30 cellular contexts compared by ENCODE assay signal in genomic region chrX:78759081-78759480, GRCh38. TPM values are rescaled to one million over a fixed set of nuclear protein-coding genes. Genes with fewer than 3 reads are reported as not detected.
"Had no signal": no experiment of that assay in that cellular context is flagged by ENCODE, and none has a peak within 500 bp of the region (broad histone marks: within the 10 kb centered on the region; RNA-seq: fewer than 3 reads in every experiment).

No MANE protein-coding gene starts in this region.

- H3K4me3 Mint-ChIP-seq: effector memory CD8-positive, alpha-beta T cell; mesothelial cell of epicardium; naive B cell; natural killer cell treated with Interleukin-12 subunit alpha and Interleukin-12 subunit beta and Interleukin-15 and Interleukin-18, amount 100 ng/mL, for 72 hours; neural crest cell; stimulated activated naive CD8-positive, alpha-beta T cell treated with anti-CD3 and anti-CD28 coated beads, Interleukin-15, amount 100 ng/mL, for 72 hours had no signal

- H3K27me3 Mint-ChIP-seq: effector memory CD8-positive, alpha-beta T cell; naive B cell; progenitor cell of endocrine pancreas; stimulated activated naive CD8-positive, alpha-beta T cell treated with anti-CD3 and anti-CD28 coated beads, Interleukin-15, amount 100 ng/mL, for 72 hours had no signal

- H3K36me3 ChIP-seq: esophagus squamous epithelium, neutrophil, pancreas, right lobe of liver, suprapubic skin, transverse colon, upper lobe of right lung, uterus had no signal

- H3K9me3 ChIP-seq: esophagus squamous epithelium, mucosa of descending colon, neutrophil, pancreas, right lobe of liver, suprapubic skin, transverse colon, upper lobe of right lung, uterus had no signal

- H3K4me2 ChIP-seq: hepatocyte, smooth muscle cell had no signal

- H3K27ac ChIP-seq: esophagus squamous epithelium, hepatocyte, neutrophil, pancreas, right lobe of liver, suprapubic skin, transverse colon, upper lobe of right lung, uterus had no signal

- H3K4me1 Mint-ChIP-seq: mesothelial cell of epicardium; stimulated activated naive CD8-positive, alpha-beta T cell treated with anti-CD3 and anti-CD28 coated beads, Interleukin-15, amount 100 ng/mL, for 72 hours had no signal

- H3K4me1 ChIP-seq: pancreas, right lobe of liver, suprapubic skin, upper lobe of right lung, uterus had no signal

- DNase-seq: cortex of kidney; effector memory CD8-positive, alpha-beta T cell; erythroblast; esophagus squamous epithelium; head of caudate nucleus; kidney; mesenchymal stem cell; mucosa of descending colon; naive B cell; pancreas; right lobe of liver; stimulated activated CD4-positive, alpha-beta T cell treated with anti-CD3 and anti-CD28 coated beads, Interleukin-12 subunit alpha, Interleukin-12 subunit beta, amount 100 ng/mL, for 4 hours; stimulated activated CD4-positive, alpha-beta T cell treated with anti-CD3 and anti-CD28 coated beads, Interleukin-1b, Interleukin-23, amount 100 ng/mL, for 48 hours; stimulated activated CD4-positive, alpha-beta T cell treated with anti-CD3 and anti-CD28 coated beads, Interleukin-4, amount 100 ng/mL, for 1 hour; stimulated activated CD8-positive, alpha-beta memory T cell treated with anti-CD3 and anti-CD28 coated beads, Interleukin-4, amount 100 ng/mL, for 48 hours; stimulated activated naive CD8-positive, alpha-beta T cell treated with anti-CD3 and anti-CD28 coated beads, Interleukin-15, amount 100 ng/mL, for 72 hours; transverse colon; upper lobe of right lung; uterus had no signal

- H3K79me2 ChIP-seq: hepatocyte had no signal

- ATAC-seq: effector memory CD8-positive, alpha-beta T cell; left lobe of liver; mucosa of descending colon; natural killer cell treated with Interleukin-12 subunit alpha and Interleukin-12 subunit beta and Interleukin-15 and Interleukin-18, amount 100 ng/mL, for 72 hours; pancreas; right lobe of liver; stimulated activated naive CD8-positive, alpha-beta T cell treated with anti-CD3 and anti-CD28 coated beads, Interleukin-15, amount 100 ng/mL, for 72 hours; upper lobe of right lung had no signal

- H3K9me3 Mint-ChIP-seq: effector memory CD8-positive, alpha-beta T cell; natural killer cell treated with Interleukin-12 subunit alpha and Interleukin-12 subunit beta and Interleukin-15 and Interleukin-18, amount 100 ng/mL, for 72 hours; stimulated activated naive CD8-positive, alpha-beta T cell treated with anti-CD3 and anti-CD28 coated beads, Interleukin-15, amount 100 ng/mL, for 72 hours had no signal

- H3K27me3 ChIP-seq: esophagus squamous epithelium, hepatocyte, neutrophil, suprapubic skin, transverse colon, upper lobe of right lung, uterus had no signal

- H3K36me3 Mint-ChIP-seq: mesothelial cell of epicardium; naive B cell; natural killer cell treated with Interleukin-12 subunit alpha and Interleukin-12 subunit beta and Interleukin-15 and Interleukin-18, amount 100 ng/mL, for 72 hours had no signal

- H3K27ac Mint-ChIP-seq: effector memory CD8-positive, alpha-beta T cell; mesothelial cell of epicardium; naive B cell; natural killer cell treated with Interleukin-12 subunit alpha and Interleukin-12 subunit beta and Interleukin-15 and Interleukin-18, amount 100 ng/mL, for 72 hours; progenitor cell of endocrine pancreas had no signal

- H3K4me3 ChIP-seq: esophagus squamous epithelium, hepatocyte, lung, mucosa of descending colon, pancreas, right lobe of liver, smooth muscle cell, suprapubic skin, transverse colon, upper lobe of right lung, uterus had no signal

- H2AFZ ChIP-seq: hepatocyte had no signal

RNA-seq across cellular contexts. Expression of gene LPAR4, which starts 11.6 kb away (rescaled TPM):
- total RNA-seq: left lobe of liver; natural killer cell treated with Interleukin-12 subunit alpha and Interleukin-12 subunit beta and Interleukin-15 and Interleukin-18, amount 100 ng/mL, for 72 hours; right lobe of liver; upper lobe of right lung had no signal
- polyA plus RNA-seq: liver had no signal
